In genomic region chr12:121888478-121889266, GRCh38 we compare ENCODE assay signal across 1 cellular context.
TF ChIP-seq lines count a peak whose summit lies in the region.

Gene PSMD9 (plus strand): TSS chr12:121888790. CDS start chr12:121888857, 67 bp downstream.

TF ChIP-seq in K562, 482 proteins besides CTCF, POLR2A, EP300 and RAD21 (continued from another document and continues in another):
- TF ChIP-seq ZBTB40 (IDR thresholded peaks at IDR 0.05) (peak; percentile 98), ZBTB40 (CRISPR knock-in tag; IDR thresholded peaks at IDR 0.05) (no peak), FOSL1 (tag; conservative IDR thresholded peaks at IDR 0.05) (peak; percentile 98), PHTF2 (CRISPR knock-in tag; IDR thresholded peaks at IDR 0.05) (no peak), CBX2 (IDR thresholded peaks at IDR 0.05; ENCODE audit: insufficient read depth, low read length, poor library complexity, severe bottlenecking) (no peak), RUNX1 (IDR thresholded peaks at IDR 0.05; ENCODE audit: low read depth) (peak; percentile 18; the same call in 1 of the 2 replicates), ESRRA (IDR thresholded peaks at IDR 0.05; ENCODE audit: borderline replicate concordance, low read depth) (peak; percentile 85), FIP1L1 (IDR thresholded peaks at IDR 0.05; ENCODE audit: low read depth, low read length, poor library complexity, severe bottlenecking) (peak; percentile 58), ZZZ3 (IDR thresholded peaks at IDR 0.05) (peak; percentile 82; the same call in 1 of the 2 replicates), CXXC5 (CRISPR knock-in tag; IDR thresholded peaks at IDR 0.05) (peak; percentile 98), GATAD2A (IDR thresholded peaks at IDR 0.05) (peak; percentile 66; the same call in 1 of the 2 replicates), HDAC3 (IDR thresholded peaks at IDR 0.05; ENCODE audit: borderline replicate concordance, partially characterized antibody) (peak; percentile 3), ZNF165 (CRISPR knock-in tag; IDR thresholded peaks at IDR 0.05; ENCODE audit: borderline replicate concordance) (no peak; the same call in 1 of the 2 replicates), MAFF (IDR thresholded peaks at IDR 0.05; ENCODE audit: low read length) (0 out of 2 replicates have a peak, but pooled peaks have one; percentile 4), ZNF780A (CRISPR knock-in tag; IDR thresholded peaks at IDR 0.05) (no peak), HCFC1 (IDR thresholded peaks at IDR 0.05; ENCODE audit: low read depth, low read length) (peak; percentile 81), ZBED1 (IDR thresholded peaks at IDR 0.05) (0 out of 2 replicates have a peak, but pooled peaks have one; percentile 38), ZNF778 (CRISPR knock-in tag; IDR thresholded peaks at IDR 0.05) (no peak), PHB (CRISPR knock-in tag; IDR thresholded peaks at IDR 0.05) (no peak), NR2C1 (IDR thresholded peaks at IDR 0.05) (peak; percentile 99), NR2C1 (tag; IDR thresholded peaks at IDR 0.05) (peak; percentile 100), UBTF (IDR thresholded peaks at IDR 0.05; ENCODE audit: borderline replicate concordance in 1 of 2, low read depth in 2 of 2, low read length in 2 of 2) (peak; percentile 72 to 75; a peak in 3 of 4 replicates), TAF1 (IDR thresholded peaks at IDR 0.05; ENCODE audit: control insufficient read depth, extremely low read depth, insufficient read depth, low read length, severe bottlenecking) (peak; percentile 77), MIER1 (IDR thresholded peaks at IDR 0.05; ENCODE audit: low read depth) (no peak), SMC3 (conservative IDR thresholded peaks at IDR 0.05; ENCODE audit: insufficient read depth, low read depth, low read length) (peak; percentile 50), PREB (CRISPR knock-in tag; IDR thresholded peaks at IDR 0.05) (peak; percentile 95; the same call in 1 of the 2 replicates), FOXP4 (CRISPR knock-in tag; IDR thresholded peaks at IDR 0.05; ENCODE audit: borderline replicate concordance) (peak; percentile 84), MTA3 (IDR thresholded peaks at IDR 0.05; ENCODE audit: borderline replicate concordance) (peak; percentile 99), MNT (conservative IDR thresholded peaks at IDR 0.05) (peak; percentile 99 to 100), FOXP1 (CRISPR knock-in tag; IDR thresholded peaks at IDR 0.05) (peak; percentile 92), ZBTB8A (IDR thresholded peaks at IDR 0.05; ENCODE audit: partially characterized antibody) (no peak), ARNT (IDR thresholded peaks at IDR 0.05) (peak in 1 of 2 experiments; percentile 93; a peak in 2 of 4 replicates), ZNF589 (CRISPR knock-in tag; IDR thresholded peaks at IDR 0.05; ENCODE audit: low read depth) (peak; percentile 16)
- TF ChIP-seq, protein P1, sequence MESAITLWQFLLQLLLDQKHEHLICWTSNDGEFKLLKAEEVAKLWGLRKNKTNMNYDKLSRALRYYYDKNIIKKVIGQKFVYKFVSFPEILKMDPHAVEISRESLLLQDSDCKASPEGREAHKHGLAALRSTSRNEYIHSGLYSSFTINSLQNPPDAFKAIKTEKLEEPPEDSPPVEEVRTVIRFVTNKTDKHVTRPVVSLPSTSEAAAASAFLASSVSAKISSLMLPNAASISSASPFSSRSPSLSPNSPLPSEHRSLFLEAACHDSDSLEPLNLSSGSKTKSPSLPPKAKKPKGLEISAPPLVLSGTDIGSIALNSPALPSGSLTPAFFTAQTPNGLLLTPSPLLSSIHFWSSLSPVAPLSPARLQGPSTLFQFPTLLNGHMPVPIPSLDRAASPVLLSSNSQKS (CRISPR knock-in tag; IDR thresholded peaks at IDR 0.05), result no peak
- TF ChIP-seq, protein P2, sequence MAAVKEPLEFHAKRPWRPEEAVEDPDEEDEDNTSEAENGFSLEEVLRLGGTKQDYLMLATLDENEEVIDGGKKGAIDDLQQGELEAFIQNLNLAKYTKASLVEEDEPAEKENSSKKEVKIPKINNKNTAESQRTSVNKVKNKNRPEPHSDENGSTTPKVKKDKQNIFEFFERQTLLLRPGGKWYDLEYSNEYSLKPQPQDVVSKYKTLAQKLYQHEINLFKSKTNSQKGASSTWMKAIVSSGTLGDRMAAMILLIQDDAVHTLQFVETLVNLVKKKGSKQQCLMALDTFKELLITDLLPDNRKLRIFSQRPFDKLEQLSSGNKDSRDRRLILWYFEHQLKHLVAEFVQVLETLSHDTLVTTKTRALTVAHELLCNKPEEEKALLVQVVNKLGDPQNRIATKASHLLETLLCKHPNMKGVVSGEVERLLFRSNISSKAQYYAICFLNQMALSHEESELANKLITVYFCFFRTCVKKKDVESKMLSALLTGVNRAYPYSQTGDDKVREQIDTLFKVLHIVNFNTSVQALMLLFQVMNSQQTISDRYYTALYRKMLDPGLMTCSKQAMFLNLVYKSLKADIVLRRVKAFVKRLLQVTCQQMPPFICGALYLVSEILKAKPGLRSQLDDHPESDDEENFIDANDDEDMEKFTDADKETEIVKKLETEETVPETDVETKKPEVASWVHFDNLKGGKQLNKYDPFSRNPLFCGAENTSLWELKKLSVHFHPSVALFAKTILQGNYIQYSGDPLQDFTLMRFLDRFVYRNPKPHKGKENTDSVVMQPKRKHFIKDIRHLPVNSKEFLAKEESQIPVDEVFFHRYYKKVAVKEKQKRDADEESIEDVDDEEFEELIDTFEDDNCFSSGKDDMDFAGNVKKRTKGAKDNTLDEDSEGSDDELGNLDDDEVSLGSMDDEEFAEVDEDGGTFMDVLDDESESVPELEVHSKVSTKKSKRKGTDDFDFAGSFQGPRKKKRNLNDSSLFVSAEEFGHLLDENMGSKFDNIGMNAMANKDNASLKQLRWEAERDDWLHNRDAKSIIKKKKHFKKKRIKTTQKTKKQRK (IDR thresholded peaks at IDR 0.05; ENCODE audit: borderline replicate concordance, low read depth, low read length), result no peak
- TF ChIP-seq, protein P3, sequence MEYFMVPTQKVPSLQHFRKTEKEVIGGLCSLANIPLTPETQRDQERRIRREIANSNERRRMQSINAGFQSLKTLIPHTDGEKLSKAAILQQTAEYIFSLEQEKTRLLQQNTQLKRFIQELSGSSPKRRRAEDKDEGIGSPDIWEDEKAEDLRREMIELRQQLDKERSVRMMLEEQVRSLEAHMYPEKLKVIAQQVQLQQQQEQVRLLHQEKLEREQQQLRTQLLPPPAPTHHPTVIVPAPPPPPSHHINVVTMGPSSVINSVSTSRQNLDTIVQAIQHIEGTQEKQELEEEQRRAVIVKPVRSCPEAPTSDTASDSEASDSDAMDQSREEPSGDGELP (CRISPR knock-in tag; IDR thresholded peaks at IDR 0.05; ENCODE audit: borderline replicate concordance), result peak; percentile 99
